Comparison of ENCODE assay signal across 10 cellular contexts in genomic region chrX:115898382-115899001, GRCh38.
DNase-seq lines count a peak whose midpoint lies in the region; ATAC-seq, FAIRE-seq and TF ChIP-seq lines count a peak whose summit lies in the region.
"Had no signal": no experiment of that assay in that cellular context is flagged by ENCODE, and none has a peak within 500 bp of the region (broad histone marks: within the 10 kb centered on the region; RNA-seq: fewer than 3 reads in every experiment).

No MANE protein-coding gene starts in this region.

- no peak overlapping the region for H3K4ac ChIP-seq in H1 (replicated peaks; ENCODE audit: insufficient read length, low read depth, low read length)

- H3K36me3 ChIP-seq in H1 (ENCODE audit: control insufficient read depth in 2 of 4, insufficient read depth in 4 of 4, low read length in 3 of 4) (peaks cover 0 to 18% (median 6%) of the 10 kb centered on the region in 4 experiments; a peak in 6 of 8 replicates), MG63 (no peaks in the 10 kb centered on the region)
- H3K36me3 ChIP-seq: BLaER1 treated with 17β-estradiol and CSF1 and Interleukin-3, amounts not matched to agents 10 nM and 100 nM had no signal

- no peaks in the 10 kb centered on the region for H3K36me3 Mint-ChIP-seq in stimulated activated memory B cell treated with anti-CD40 and anti-IgM and Interleukin-4, amounts not matched to agents 10 μg/mL and 1 μg/mL and 100 μg/mL, for 72 hours
- H3K36me3 Mint-ChIP-seq in T-helper 17 cell (ENCODE audit: low read depth) = no peaks in the 10 kb centered on the region

- no peaks in the 10 kb centered on the region for H3K9me3 Mint-ChIP-seq in stimulated activated memory B cell treated with anti-CD40 and anti-IgM and Interleukin-4, amounts not matched to agents 10 μg/mL and 1 μg/mL and 100 μg/mL, for 72 hours

- DNase-seq in activated T-cell treated with anti-CD3 and anti-CD28 coated beads, Interleukin-2, amount 50 U/mL, for 1 hour = peak; percentile 71
- DNase-seq in activated T-cell treated with anti-CD3 and anti-CD28 coated beads for 4 hours (no peak), NCI-H510A treated with DMSO at 0.1 percent for 48 hours (lab: John Stamatoyannopoulos, UW) (peak; percentile 56), H1 (ENCODE audit: low read depth in 1 of 2, low spot score in 2 of 2) (peak in 1 of 2 experiments; percentile 47), MG63 (no peak), T-helper 17 cell (no peak)

- WGBS in H1 (ENCODE audit: extremely low coverage in 1 of 2, insufficient coverage in 1 of 2, insufficient read length in 1 of 2, insufficient replicate concordance in 2 of 2, low coverage in 1 of 2, low lambda C conversion rate in 2 of 2, missing lambda C conversion rate in 1 of 2), 2 experiments = 90% methylated on average over 8 of the region's 8 CpGs; no CpG with 5 or more reads in 1 of the 2 experiments

- H3K9me3 ChIP-seq in H1 (ENCODE audit: insufficient read depth in 2 of 2, low read depth in 1 of 2, low read length in 1 of 2) (no peaks in the 10 kb centered on the region), MG63 (no peaks in the 10 kb centered on the region), T-helper 17 cell (ENCODE audit: control insufficient read depth, low read length, poor library complexity, severe bottlenecking) (no peaks in the 10 kb centered on the region)

- H4K5ac ChIP-seq in H1 (ENCODE audit: insufficient read length, low read depth, low read length) = no peak overlapping the region

- H3K4me3 Mint-ChIP-seq in stimulated activated memory B cell treated with anti-CD40 and anti-IgM and Interleukin-4, amounts not matched to agents 10 μg/mL and 1 μg/mL and 100 μg/mL, for 72 hours = no peak overlapping the region
- no peak overlapping the region for H3K4me3 Mint-ChIP-seq in T-helper 17 cell

- H2BK5ac ChIP-seq in H1 (ENCODE audit: low read depth, low read length) = no peak overlapping the region

- TF ChIP-seq CTCF in H1 (IDR thresholded peaks at IDR 0.05; ENCODE audit: control extremely low read depth in 1 of 3, insufficient read depth in 1 of 3, low read depth in 1 of 3, low read length in 3 of 3) = peak in 1 of 3 experiments; percentile 7; a peak in 2 of 4 replicates

- no peak overlapping the region for H3K56ac ChIP-seq in H1 (replicated peaks; ENCODE audit: insufficient read length, low read depth, low read length)

- FAIRE-seq in H1 (lab: Jason Lieb, UNC) = no peak
- FAIRE-seq: islet of Langerhans had no signal

- H3K4me2 ChIP-seq in H1 (ENCODE audit: insufficient read depth in 1 of 2, low read depth in 2 of 2, low read length in 2 of 2) = no peak overlapping the region

- peak overlapping the region; percentile 42 for H3K27ac Mint-ChIP-seq in stimulated activated memory B cell treated with anti-CD40 and anti-IgM and Interleukin-4, amounts not matched to agents 10 μg/mL and 1 μg/mL and 100 μg/mL, for 72 hours
- H3K27ac Mint-ChIP-seq in T-helper 17 cell = no peak overlapping the region

- H3K4me3 ChIP-seq in H1 (ENCODE audit: extremely low read depth in 1 of 4, insufficient read depth in 2 of 4, low read depth in 3 of 4, low read length in 4 of 4) (no peak overlapping the region), MG63 (no peak overlapping the region)
- H3K4me3 ChIP-seq: BLaER1 treated with 17β-estradiol and CSF1 and Interleukin-3, amounts not matched to agents 10 nM and 100 nM had no signal

- no peaks in the 10 kb centered on the region for H3K4me1 Mint-ChIP-seq in stimulated activated memory B cell treated with anti-CD40 and anti-IgM and Interleukin-4, amounts not matched to agents 10 μg/mL and 1 μg/mL and 100 μg/mL, for 72 hours
- no peaks in the 10 kb centered on the region for H3K4me1 Mint-ChIP-seq in T-helper 17 cell

- TF ChIP-seq POLR2A in H1 (IDR thresholded peaks at IDR 0.05; ENCODE audit: control extremely low read depth in 1 of 2, low read depth in 2 of 2, low read length in 2 of 2) = peak; percentile 27 to 53; a peak in 1 of 3 replicates

- H3K27me3 ChIP-seq in H1 (replicated peaks in 1 of 4; ENCODE audit: control insufficient read depth in 3 of 4, extremely low read depth in 1 of 4, insufficient read depth in 3 of 4, low read length in 3 of 4) (no peaks in the 10 kb centered on the region), MG63 (no peaks in the 10 kb centered on the region)

- no peak overlapping the region for H4K91ac ChIP-seq in H1 (replicated peaks; ENCODE audit: insufficient read length, low read length)

- ATAC-seq in HG02943 (IDR thresholded peaks at IDR 0.05; ENCODE audit: low read depth, unreplicated experiment) (peak; percentile 56), T-helper 17 cell (no peak)
- peak; percentile 66 for ATAC-seq in stimulated activated memory B cell treated with anti-CD40 and anti-IgM and Interleukin-4, amounts not matched to agents 10 μg/mL and 1 μg/mL and 100 μg/mL, for 72 hours

- no peaks in the 10 kb centered on the region for H3K23me2 ChIP-seq in H1 (ENCODE audit: low read depth, low read length)

- H2BK15ac ChIP-seq in H1 (ENCODE audit: low read length) = no peak overlapping the region

- CTCF ChIA-PET in H1 (lab: Charles Lee; ENCODE audit: partially characterized antibody) = interaction anchor here (0.5 to 1.7 kb wide), 3 partner anchors 13 to 590 kb away, joined by 3 read pairs; no protein-coding TSS in a partner anchor

- H3K23ac ChIP-seq in H1 (ENCODE audit: insufficient read length) = no peak overlapping the region

- H2AK5ac ChIP-seq in H1 (ENCODE audit: low read depth, low read length) = no peak overlapping the region

- H3K14ac ChIP-seq in H1 (ENCODE audit: insufficient read length) = no peak overlapping the region

- peak; percentile 45 to 48 for TF ChIP-seq RAD21 in H1 (IDR thresholded peaks at IDR 0.05 in 1 of 2, conservative IDR thresholded peaks at IDR 0.05 in 1 of 2; ENCODE audit: low read depth in 2 of 2, low read length in 2 of 2)

- H2BK12ac ChIP-seq in H1 (ENCODE audit: low read depth, low read length) = no peak overlapping the region

- H2BK20ac ChIP-seq in H1 (ENCODE audit: low read length) = no peak overlapping the region

- no peaks in the 10 kb centered on the region for H3K79me2 ChIP-seq in H1 (ENCODE audit: control insufficient read depth in 1 of 2, insufficient read depth in 2 of 2, low read length in 2 of 2)

- H3K79me1 ChIP-seq in H1 (ENCODE audit: low read depth, low read length) = no peaks in the 10 kb centered on the region; the same call in 1 of the 2 replicates

- POLR2A ChIA-PET in H1 (lab: Charles Lee; ENCODE audit: partially characterized antibody) = no interaction called here

- H2BK120ac ChIP-seq in H1 (replicated peaks; ENCODE audit: low read depth, low read length) = no peak overlapping the region

- H2AFZ ChIP-seq in H1 (ENCODE audit: low read length) = no peak overlapping the region

- no peak overlapping the region for H3K27ac ChIP-seq in H1 (ENCODE audit: low read depth, low read length)
- H3K27ac ChIP-seq: BLaER1 treated with 17β-estradiol and CSF1 and Interleukin-3, amounts not matched to agents 10 nM and 100 nM had no signal

- H3K4me1 ChIP-seq in H1 (replicated peaks in 1 of 4; ENCODE audit: control insufficient read depth in 3 of 4, insufficient read depth in 4 of 4, low read length in 3 of 4) = no peaks in the 10 kb centered on the region

- no peak overlapping the region for H4K8ac ChIP-seq in H1 (ENCODE audit: extremely low read depth, insufficient read depth, low read length)

- H3K27me3 Mint-ChIP-seq in stimulated activated memory B cell treated with anti-CD40 and anti-IgM and Interleukin-4, amounts not matched to agents 10 μg/mL and 1 μg/mL and 100 μg/mL, for 72 hours = no peaks in the 10 kb centered on the region
- H3K27me3 Mint-ChIP-seq in T-helper 17 cell = no peaks in the 10 kb centered on the region

- H3K18ac ChIP-seq in H1 (ENCODE audit: extremely low read depth, low read length) = no peak overlapping the region

- H4K20me1 ChIP-seq in H1 (replicated peaks in 1 of 2; ENCODE audit: control insufficient read depth in 1 of 2, insufficient read depth in 2 of 2, low read length in 2 of 2) = peaks cover 0 to 35% of the 10 kb centered on the region in 2 experiments
- H4K20me1 ChIP-seq: BLaER1 treated with 17β-estradiol and CSF1 and Interleukin-3, amounts not matched to agents 10 nM and 100 nM had no signal

- no peak overlapping the region for H3K9ac ChIP-seq in H1 (replicated peaks in 1 of 4; ENCODE audit: extremely low read depth in 1 of 4, low read depth in 3 of 4, low read length in 3 of 4)
- H3K9ac ChIP-seq: BLaER1 treated with 17β-estradiol and CSF1 and Interleukin-3, amounts not matched to agents 10 nM and 100 nM had no signal

- no peak for TF ChIP-seq EP300 in H1 (IDR thresholded peaks at IDR 0.05; ENCODE audit: borderline replicate concordance in 1 of 2, low read depth in 2 of 2, low read length in 2 of 2)

TF ChIP-seq in H1, 55 proteins besides CTCF, POLR2A, EP300 and RAD21 (continues in another document):
- no peak for TF ChIP-seq MAFK (IDR thresholded peaks at IDR 0.05; ENCODE audit: low read depth, low read length)
- no peak for TF ChIP-seq BRCA1 (IDR thresholded peaks at IDR 0.05; ENCODE audit: low read depth, low read length)
- no peak for TF ChIP-seq HDAC2 (IDR thresholded peaks at IDR 0.05; ENCODE audit: borderline replicate concordance in 1 of 2, low read depth in 2 of 2, low read length in 2 of 2)
- no peak for TF ChIP-seq SUZ12 (IDR thresholded peaks at IDR 0.05; ENCODE audit: low read length)
- no peak for TF ChIP-seq SAP30 (IDR thresholded peaks at IDR 0.05; ENCODE audit: insufficient read depth, insufficient replicate concordance, low read length)
- TF ChIP-seq CHD2 (IDR thresholded peaks at IDR 0.05; ENCODE audit: low read length) = no peak
- no peak for TF ChIP-seq CTBP2 (IDR thresholded peaks at IDR 0.05; ENCODE audit: borderline replicate concordance, insufficient read depth, insufficient read length, low read length)
- no peak for TF ChIP-seq FOSL1 (IDR thresholded peaks at IDR 0.05; ENCODE audit: insufficient read depth, low read depth, low read length)
- TF ChIP-seq GABPA (IDR thresholded peaks at IDR 0.05; ENCODE audit: borderline replicate concordance, insufficient read depth, low read length) = no peak

Comparison
In these comparisons a context has a peak if more than half of its experiments do, and no peak if none do; other contexts are left out.
1. DNase-seq: peak in activated T-cell treated with anti-CD3 and anti-CD28 coated beads, Interleukin-2, amount 50 U/mL, for 1 hour (single experiment) and NCI-H510A treated with DMSO at 0.1 percent for 48 hours (single experiment); none in activated T-cell treated with anti-CD3 and anti-CD28 coated beads for 4 hours (single experiment), MG63 (single experiment) and T-helper 17 cell (0 of 3).